ENCODE assay signal across 14 cellular contexts in the genomic region with DNA sequence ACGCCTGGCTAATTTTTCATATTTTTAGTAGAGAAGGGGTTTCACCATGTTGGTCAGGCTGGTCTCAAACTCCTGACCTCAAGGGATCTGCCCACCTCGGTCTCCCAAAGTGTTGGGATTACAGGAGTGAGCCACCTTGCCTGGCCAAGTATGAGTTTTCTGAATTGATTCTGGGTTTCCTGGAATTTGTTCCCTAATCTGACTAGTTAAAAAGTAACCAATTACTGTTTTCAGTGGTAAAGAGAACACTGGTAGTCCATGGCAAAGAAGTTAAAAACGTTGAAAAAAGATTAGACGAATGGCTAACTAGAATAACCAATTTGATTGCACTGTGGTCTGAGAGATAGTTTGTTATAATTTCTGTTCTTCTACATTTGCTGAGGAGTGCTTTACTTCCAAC. TPM values are rescaled to one million over a fixed set of nuclear protein-coding genes. Genes with fewer than 3 reads are reported as not detected.
"Had no signal": no experiment of that assay in that cellular context is flagged by ENCODE, and none has a peak within 500 bp of the region (broad histone marks: within the 10 kb centered on the region; RNA-seq: fewer than 3 reads in every experiment).

No MANE protein-coding gene starts in this region.

RNA-seq across cellular contexts. Expression of a gene that starts 21.0 kb away (rescaled TPM):
- total RNA-seq: activated B cell treated with CpG ODN at 0.5 μM for 24 hours; activated CD4-positive, alpha-beta memory T cell treated with anti-CD3 and anti-CD28 coated beads for 36 hours; activated CD4-positive, alpha-beta T cell treated with anti-CD3 and anti-CD28 coated beads, Interleukin-2, amount 10 ng/mL, durations not matched to agents 24 days and 14 days; activated CD8-positive, alpha-beta memory T cell treated with anti-CD3 and anti-CD28 coated beads for 36 hours; activated CD8-positive, alpha-beta T cell treated with anti-CD3 and anti-CD28 coated beads for 36 hours; activated naive CD4-positive, alpha-beta T cell treated with anti-CD3 and anti-CD28 coated beads for 36 hours; activated naive CD4-positive, alpha-beta T cell treated with anti-CD3 and anti-CD28 coated beads, Interleukin-2, amount 50 U/mL, for 72 hours; activated naive CD8-positive, alpha-beta T cell treated with anti-CD3 and anti-CD28 coated beads for 36 hours; activated T-cell treated with anti-CD3 and anti-CD28 coated beads, Interleukin-2, amount 50 U/mL, for 72 hours; activated T-helper 1 cell treated with anti-CD3 and anti-CD28 coated beads, Interleukin-12 subunit alpha, Interleukin-12 subunit beta, Interleukin-2, Interleukin-4 antibody, amounts not matched to agents 30 ng/mL and 10 ng/mL and 1 ng/mL, durations not matched to agents 14 hours and 24 hours and 36 hours; activated T-helper 17 cell treated with anti-CD3 and anti-CD28 coated beads, Interleukin-2, amount 50 U/mL, for 72 hours; astrocyte; bronchial epithelial cell; cardiac muscle cell had no signal
- polyA plus RNA-seq: cardiac muscle cell had no signal
